Comparison of ENCODE assay signal across 23 cellular contexts in genomic region chr1:53696578-53696977, GRCh38. TPM values are rescaled to one million over a fixed set of nuclear protein-coding genes. Genes with fewer than 3 reads are reported as not detected.
A peak's percentile ranks its signal among the peaks of the same experiment; 100 is the strongest.
DNase-seq lines count a peak whose midpoint lies in the region; ATAC-seq and TF ChIP-seq lines count a peak whose summit lies in the region.
"Had no signal": no experiment of that assay in that cellular context is flagged by ENCODE, and none has a peak within 500 bp of the region (broad histone marks: within the 10 kb centered on the region; RNA-seq: fewer than 3 reads in every experiment).

No MANE protein-coding gene starts in this region.

- H3K27me3 Mint-ChIP-seq in endothelial cell (ENCODE audit: unreplicated experiment), result peaks cover 8% of the 10 kb centered on the region
- H3K27me3 Mint-ChIP-seq in neural progenitor cell (ENCODE audit: insufficient read depth, low read depth), result peaks cover 12% of the 10 kb centered on the region
- no peaks in the 10 kb centered on the region for H3K27me3 Mint-ChIP-seq in osteocyte (ENCODE audit: unreplicated experiment)
- H3K27me3 Mint-ChIP-seq in activated naive CD4-positive, alpha-beta T cell treated with anti-CD3 and anti-CD28 coated beads for 36 hours (ENCODE audit: low read depth), result peaks cover 4% of the 10 kb centered on the region
- peaks cover 19% of the 10 kb centered on the region for H3K27me3 Mint-ChIP-seq in activated naive CD4-positive, alpha-beta T cell treated with anti-CD3 and anti-CD28 coated beads, Interleukin-2, amount 10 ng/mL, durations not matched to agents 7 days and 5 days

- H3K9me3 Mint-ChIP-seq in endothelial cell (ENCODE audit: unreplicated experiment), result no peaks in the 10 kb centered on the region
- H3K9me3 Mint-ChIP-seq in neural progenitor cell, result peaks cover 4% of the 10 kb centered on the region
- H3K9me3 Mint-ChIP-seq in osteocyte (ENCODE audit: unreplicated experiment), result no peaks in the 10 kb centered on the region
- H3K9me3 Mint-ChIP-seq in activated naive CD4-positive, alpha-beta T cell treated with anti-CD3 and anti-CD28 coated beads for 36 hours, result no peaks in the 10 kb centered on the region
- H3K9me3 Mint-ChIP-seq in activated naive CD4-positive, alpha-beta T cell treated with anti-CD3 and anti-CD28 coated beads, Interleukin-2, amount 10 ng/mL, durations not matched to agents 7 days and 5 days, result no peaks in the 10 kb centered on the region
- H3K9me3 Mint-ChIP-seq: CD4-positive, alpha-beta memory T cell; GM23338 had no signal

- H3K36me3 Mint-ChIP-seq in endothelial cell (ENCODE audit: low read depth, unreplicated experiment), result no peaks in the 10 kb centered on the region
- no peaks in the 10 kb centered on the region for H3K36me3 Mint-ChIP-seq in neural progenitor cell
- H3K36me3 Mint-ChIP-seq in osteocyte (ENCODE audit: unreplicated experiment), result peaks cover 10% of the 10 kb centered on the region
- H3K36me3 Mint-ChIP-seq in activated naive CD4-positive, alpha-beta T cell treated with anti-CD3 and anti-CD28 coated beads for 36 hours (ENCODE audit: low read depth), result no peaks in the 10 kb centered on the region
- no peaks in the 10 kb centered on the region for H3K36me3 Mint-ChIP-seq in activated naive CD4-positive, alpha-beta T cell treated with anti-CD3 and anti-CD28 coated beads, Interleukin-2, amount 10 ng/mL, durations not matched to agents 7 days and 5 days
- H3K36me3 Mint-ChIP-seq: CD4-positive, alpha-beta memory T cell had no signal

- no peaks in the 10 kb centered on the region for H3K9me3 ChIP-seq in HEK293 (ENCODE audit: control insufficient read depth, insufficient read depth, low read depth, low read length)
- no peaks in the 10 kb centered on the region for H3K9me3 ChIP-seq in neural progenitor cell (ENCODE audit: low read depth)
- H3K9me3 ChIP-seq: A549, BE2C, Caco-2 had no signal

- H3K27me3 ChIP-seq in neural progenitor cell, result no peaks in the 10 kb centered on the region
- H3K27me3 ChIP-seq: BE2C had no signal

- no peak overlapping the region for H3K9ac ChIP-seq in neural progenitor cell

- no peak overlapping the region for H3K4me3 Mint-ChIP-seq in endothelial cell (ENCODE audit: unreplicated experiment)
- no peak overlapping the region for H3K4me3 Mint-ChIP-seq in neural progenitor cell
- peak overlapping the region; percentile 3 for H3K4me3 Mint-ChIP-seq in osteocyte (ENCODE audit: unreplicated experiment)
- H3K4me3 Mint-ChIP-seq in activated naive CD4-positive, alpha-beta T cell treated with anti-CD3 and anti-CD28 coated beads for 36 hours, result no peak overlapping the region
- H3K4me3 Mint-ChIP-seq in activated naive CD4-positive, alpha-beta T cell treated with anti-CD3 and anti-CD28 coated beads, Interleukin-2, amount 10 ng/mL, durations not matched to agents 7 days and 5 days, result no peak overlapping the region
- H3K4me3 Mint-ChIP-seq: CD4-positive, alpha-beta memory T cell; GM23338 had no signal

- no peak overlapping the region for H2AFZ ChIP-seq in neural progenitor cell (replicated peaks)
- H2AFZ ChIP-seq: GM23338 had no signal

- TF ChIP-seq CTCF in HEK293 (tag by site-specific recombination; IDR thresholded peaks at IDR 0.05), result no peak
- no peak for TF ChIP-seq CTCF in endothelial cell (IDR thresholded peaks at IDR 0.05; ENCODE audit: unreplicated experiment)
- TF ChIP-seq CTCF in neural progenitor cell (IDR thresholded peaks at IDR 0.05), result no peak
- no peak for TF ChIP-seq CTCF in osteocyte (IDR thresholded peaks at IDR 0.05)

- H4K20me1 ChIP-seq in neural progenitor cell (ENCODE audit: low read depth), result no peaks in the 10 kb centered on the region

- DNase-seq in endothelial cell (ENCODE audit: low spot score) (no peak), neural progenitor cell (ENCODE audit: low spot score) (no peak), osteocyte (ENCODE audit: extremely low spot score, unreplicated experiment) (no peak), head of caudate nucleus (no peak)
- DNase-seq in activated naive CD4-positive, alpha-beta T cell treated with anti-CD3 and anti-CD28 coated beads for 36 hours, result no peak
- no peak for DNase-seq in activated naive CD4-positive, alpha-beta T cell treated with anti-CD3 and anti-CD28 coated beads, Interleukin-2, amount 10 ng/mL, durations not matched to agents 7 days and 5 days
- DNase-seq: 8988T; ACHN; AML-193; BE2C; C1 segment of cervical spinal cord; Caco-2; CD4-positive, alpha-beta memory T cell; DMS153; DMS79; EL; GDM1; HCEC 1CT had no signal

- CTCF ChIA-PET in HEK293 (lab: Yijun Ruan, JAX), result interaction anchor here (0.5 to 3.3 kb wide), 3 partner anchors 13 to 227 kb away, joined by 3 to 15 read pairs (median 6); no protein-coding TSS in a partner anchor
- CTCF ChIA-PET in activated naive CD4-positive, alpha-beta T cell treated with anti-CD3 and anti-CD28 coated beads for 36 hours (lab: Charles Lee), result no interaction called here
- CTCF ChIA-PET in activated naive CD4-positive, alpha-beta T cell treated with anti-CD3 and anti-CD28 coated beads, Interleukin-2, amount 10 ng/mL, durations not matched to agents 7 days and 5 days (lab: Charles Lee), result no interaction called here

- H3K27ac Mint-ChIP-seq in endothelial cell (ENCODE audit: unreplicated experiment) (peak overlapping the region; percentile 37), neural progenitor cell (peak overlapping the region; percentile 32), osteocyte (ENCODE audit: unreplicated experiment) (peak overlapping the region; percentile 66)
- H3K27ac Mint-ChIP-seq in activated naive CD4-positive, alpha-beta T cell treated with anti-CD3 and anti-CD28 coated beads for 36 hours, result no peak overlapping the region
- no peak overlapping the region for H3K27ac Mint-ChIP-seq in activated naive CD4-positive, alpha-beta T cell treated with anti-CD3 and anti-CD28 coated beads, Interleukin-2, amount 10 ng/mL, durations not matched to agents 7 days and 5 days
- H3K27ac Mint-ChIP-seq: CD4-positive, alpha-beta memory T cell; GM23338 had no signal

- H3K27ac ChIP-seq in HEK293 (ENCODE audit: extremely low read depth, low read depth, low read length) (no peak overlapping the region), neural progenitor cell (no peak overlapping the region)
- H3K27ac ChIP-seq: A549 had no signal

- no peak overlapping the region for H3K4me2 ChIP-seq in neural progenitor cell
- H3K4me2 ChIP-seq: A549, GM23338 had no signal

- no peaks in the 10 kb centered on the region for H3K4me1 ChIP-seq in HEK293 (ENCODE audit: control insufficient read depth, insufficient read depth, low read length)
- peaks cover 3% of the 10 kb centered on the region for H3K4me1 ChIP-seq in neural progenitor cell
- H3K4me1 ChIP-seq: A549, BE2C, Caco-2 had no signal

- H3K79me2 ChIP-seq in neural progenitor cell (ENCODE audit: low read depth), result no peaks in the 10 kb centered on the region

- H3F3A ChIP-seq in neural progenitor cell (ENCODE audit: low read depth), result no peaks in the 10 kb centered on the region

- H3K4me1 Mint-ChIP-seq in endothelial cell (ENCODE audit: unreplicated experiment), result peaks cover 8% of the 10 kb centered on the region
- H3K4me1 Mint-ChIP-seq in neural progenitor cell, result peaks cover 17% of the 10 kb centered on the region
- H3K4me1 Mint-ChIP-seq in osteocyte (ENCODE audit: unreplicated experiment), result peaks cover 71% of the 10 kb centered on the region
- no peaks in the 10 kb centered on the region for H3K4me1 Mint-ChIP-seq in activated naive CD4-positive, alpha-beta T cell treated with anti-CD3 and anti-CD28 coated beads for 36 hours (ENCODE audit: low read depth)
- peaks cover 3% of the 10 kb centered on the region for H3K4me1 Mint-ChIP-seq in activated naive CD4-positive, alpha-beta T cell treated with anti-CD3 and anti-CD28 coated beads, Interleukin-2, amount 10 ng/mL, durations not matched to agents 7 days and 5 days
- H3K4me1 Mint-ChIP-seq: CD4-positive, alpha-beta memory T cell had no signal

- no peak for ATAC-seq in GM21381 (IDR thresholded peaks at IDR 0.05; ENCODE audit: unreplicated experiment)
- ATAC-seq: A549, GM12878, GM23338 had no signal

- H3K36me3 ChIP-seq in HEK293 (ENCODE audit: control insufficient read depth in 2 of 2, insufficient read depth in 1 of 2, low read length in 2 of 2) (no peaks in the 10 kb centered on the region), neural progenitor cell (no peaks in the 10 kb centered on the region)
- H3K36me3 ChIP-seq: BE2C had no signal

- H3K4me3 ChIP-seq in HEK293 (ENCODE audit: low read depth, low read length) (no peak overlapping the region), neural progenitor cell (no peak overlapping the region)
- H3K4me3 ChIP-seq: A549, GM12878, GM23338 had no signal

- intact Hi-C loops in activated naive CD4-positive, alpha-beta T cell treated with anti-CD3 and anti-CD28 coated beads for 36 hours (cut with micrococcal nuclease), result no loop called here
- intact Hi-C loops in head of caudate nucleus (cut with DNase I), result no loop called here

- POLR2A ChIA-PET in HEK293 (lab: Yijun Ruan, JAX), result interaction anchor here (0.5 kb wide), 1 partner anchor 102 kb away, joined by 3 read pairs; no protein-coding TSS in a partner anchor

TF ChIP-seq in HEK293, 187 proteins besides CTCF, POLR2A, EP300 and RAD21:
- no peak for TF ChIP-seq ZNF394 (tag by site-specific recombination; IDR thresholded peaks at IDR 0.05; ENCODE audit: borderline replicate concordance)
- TF ChIP-seq ZFHX2 (tag by site-specific recombination; conservative IDR thresholded peaks at IDR 0.05), result peak; percentile 80
- peak; percentile 69 for TF ChIP-seq EGR2 (tag by site-specific recombination; IDR thresholded peaks at IDR 0.05; ENCODE audit: low read depth)
- no peak for TF ChIP-seq ZXDB (tag by site-specific recombination; IDR thresholded peaks at IDR 0.05)

RNA-seq across cellular contexts. Expression of gene GLIS1, which starts 42.4 kb away (rescaled TPM):
- total RNA-seq in endothelial cell (ENCODE audit: unreplicated experiment), result not detected
- not detected in 2 replicates for total RNA-seq in neural progenitor cell (ENCODE audit: low replicate concordance)
- total RNA-seq in osteocyte, result 38.0 and 38.3 TPM in 2 replicates
- not detected for total RNA-seq in activated naive CD4-positive, alpha-beta T cell treated with anti-CD3 and anti-CD28 coated beads for 36 hours
- total RNA-seq: Caco-2; CD4-positive, alpha-beta memory T cell; GM12878 had no signal

Comparison
In these comparisons a context has a peak if more than half of its experiments do, and no peak if none do; other contexts are left out.
1. H3K27ac Mint-ChIP-seq: peak in endothelial cell (single experiment), neural progenitor cell (single experiment) and osteocyte (single experiment); none in activated naive CD4-positive, alpha-beta T cell treated with anti-CD3 and anti-CD28 coated beads for 36 hours (single experiment) and activated naive CD4-positive, alpha-beta T cell treated with anti-CD3 and anti-CD28 coated beads, Interleukin-2, amount 10 ng/mL, durations not matched to agents 7 days and 5 days (single experiment).
2. RNA of gene GLIS1, which starts 42.4 kb away (total RNA-seq): 38.0 to 38.3 TPM in osteocyte; not detected in endothelial cell (single experiment), not detected in activated naive CD4-positive, alpha-beta T cell treated with anti-CD3 and anti-CD28 coated beads for 36 hours and not detected in neural progenitor cell; every median in the first group is over 10 times any median in the second.